12 cellular contexts compared by ENCODE assay signal in genomic region chr19:42154471-42155323, GRCh38. TPM values are rescaled to one million over a fixed set of nuclear protein-coding genes. Genes with fewer than 3 reads are reported as not detected.
A peak's percentile ranks its signal among the peaks of the same experiment; 100 is the strongest.
DNase-seq lines count a peak whose midpoint lies in the region; ATAC-seq and TF ChIP-seq lines count a peak whose summit lies in the region.
"Had no signal": no experiment of that assay in that cellular context is flagged by ENCODE, and none has a peak within 500 bp of the region (broad histone marks: within the 10 kb centered on the region; RNA-seq: fewer than 3 reads in every experiment).

No MANE protein-coding gene starts in this region.

- peak; percentile 29 for DNase-seq in NCI-H1436 (lab: John Stamatoyannopoulos, UW)
- no peak for DNase-seq in NCI-H1436 treated with DMSO at 0.1 percent for 48 hours (lab: John Stamatoyannopoulos, UW)
- DNase-seq in H7, result peak; percentile 60
- peak; percentile 43 to 65 for DNase-seq in SHP77 (lab: John Stamatoyannopoulos, UW)
- DNase-seq in naive thymus-derived CD4-positive, alpha-beta T cell, result no peak
- no peak for DNase-seq in stimulated activated naive CD4-positive, alpha-beta T cell treated with Interleukin-2 at 50 U/mL for 16 hours (lab: John Stamatoyannopoulos, UW)
- no peak for DNase-seq in right lobe of liver
- DNase-seq: aorta, mammary epithelial cell had no signal

- 49% methylated on average over 13 of the region's 15 CpGs for WGBS in right lobe of liver (ENCODE audit: insufficient coverage, low coverage, low lambda C conversion rate, missing lambda C conversion rate)

- H3K36me3 Mint-ChIP-seq in naive thymus-derived CD4-positive, alpha-beta T cell, result peaks cover 0 to 32% (median 7%) of the 10 kb centered on the region in 5 donors

- intact Hi-C loops in naive thymus-derived CD4-positive, alpha-beta T cell (cut with micrococcal nuclease), result no loop called here
- intact Hi-C loops in right lobe of liver (cut with DNase I), result no loop called here

- CTCF ChIA-PET in naive thymus-derived CD4-positive, alpha-beta T cell (lab: Charles Lee), result interaction anchor here (1.3 kb wide), 1 partner anchor 44 kb away, joined by 4 read pairs; no protein-coding TSS in a partner anchor

- H3K4me3 ChIP-seq in H7 (ENCODE audit: insufficient read depth, low read depth, low read length) (no peak overlapping the region), right lobe of liver (no peak overlapping the region)
- H3K4me3 ChIP-seq in naive thymus-derived CD4-positive, alpha-beta T cell (ENCODE audit: low read length), result no peak overlapping the region
- H3K4me3 ChIP-seq: right atrium auricular region had no signal

- peaks cover 3 to 17% of the 10 kb centered on the region in 2 donors for H3K4me1 ChIP-seq in naive thymus-derived CD4-positive, alpha-beta T cell (ENCODE audit: control insufficient read depth in 2 of 2, insufficient read depth in 2 of 2, low read length in 2 of 2)
- H3K4me1 ChIP-seq in right lobe of liver, result peaks cover 0 to 14% (median 7%) of the 10 kb centered on the region in 4 donors
- H3K4me1 ChIP-seq: right atrium auricular region had no signal

- POLR2A ChIA-PET in naive thymus-derived CD4-positive, alpha-beta T cell (lab: Charles Lee), result no interaction called here

- H3K9me3 ChIP-seq in naive thymus-derived CD4-positive, alpha-beta T cell (ENCODE audit: control insufficient read depth in 2 of 3, low read length in 3 of 3), result no peaks in the 10 kb centered on the region
- H3K9me3 ChIP-seq in right lobe of liver, result no peaks in the 10 kb centered on the region
- H3K9me3 ChIP-seq: right atrium auricular region had no signal

- no peaks in the 10 kb centered on the region for H3K36me3 ChIP-seq in H7 (replicated peaks; ENCODE audit: control insufficient read depth, insufficient read depth, low read length)
- peaks cover 0 to 4% (median 3%) of the 10 kb centered on the region in 3 experiments for H3K36me3 ChIP-seq in naive thymus-derived CD4-positive, alpha-beta T cell (ENCODE audit: control insufficient read depth in 2 of 3, insufficient read depth in 3 of 3, low read length in 3 of 3)
- H3K36me3 ChIP-seq in right lobe of liver, result no peaks in the 10 kb centered on the region
- H3K36me3 ChIP-seq: right atrium auricular region had no signal

- peaks cover 0 to 10% (median 0%) of the 10 kb centered on the region in 5 donors for H3K27me3 Mint-ChIP-seq in naive thymus-derived CD4-positive, alpha-beta T cell

- peaks cover 9% of the 10 kb centered on the region for H3K27me3 ChIP-seq in H7 (ENCODE audit: control insufficient read depth, insufficient read depth, low read length)
- H3K27me3 ChIP-seq in naive thymus-derived CD4-positive, alpha-beta T cell (ENCODE audit: control insufficient read depth in 2 of 2, insufficient read depth in 2 of 2, low read length in 2 of 2), result no peaks in the 10 kb centered on the region
- peaks cover 0 to 5% of the 10 kb centered on the region in 2 donors for H3K27me3 ChIP-seq in right lobe of liver

- peak overlapping the region in 5 of 9 donors; percentile 5 to 61 (median 37) for H3K27ac Mint-ChIP-seq in naive thymus-derived CD4-positive, alpha-beta T cell

- TF ChIP-seq CTCF in right lobe of liver (IDR thresholded peaks at IDR 0.05), result no peak

- peak overlapping the region in 9 of 10 donors; percentile 20 to 80 (median 44) for H3K4me3 Mint-ChIP-seq in naive thymus-derived CD4-positive, alpha-beta T cell

- TF ChIP-seq POLR2A in right lobe of liver (IDR thresholded peaks at IDR 0.05), result no peak

- H3K4me1 Mint-ChIP-seq in naive thymus-derived CD4-positive, alpha-beta T cell, result peaks cover 15 to 29% (median 22%) of the 10 kb centered on the region in 7 donors

- no peaks in the 10 kb centered on the region for H3K9me3 Mint-ChIP-seq in naive thymus-derived CD4-positive, alpha-beta T cell

- no peak overlapping the region for H3K27ac ChIP-seq in naive thymus-derived CD4-positive, alpha-beta T cell (ENCODE audit: low read depth, low read length)
- no peak overlapping the region for H3K27ac ChIP-seq in right lobe of liver
- H3K27ac ChIP-seq: right atrium auricular region had no signal

- ATAC-seq in naive thymus-derived CD4-positive, alpha-beta T cell, result peak; percentile 34
- ATAC-seq in GM21529 (IDR thresholded peaks at IDR 0.05; ENCODE audit: unreplicated experiment) (no peak), right lobe of liver (no peak)
- ATAC-seq: HCT116 had no signal

RNA-seq across cellular contexts. Expression of gene POU2F2, which starts 22.5 kb away (rescaled TPM):
- total RNA-seq in H7 (2014; rRNA removed; shearing (Covaris generic)), result 0.90 and 2.4 TPM in 2 replicates
- total RNA-seq in naive thymus-derived CD4-positive, alpha-beta T cell, result 10 to 100 TPM; 31.5 to 91.3 (median 73.4) TPM
- polyA plus RNA-seq in naive thymus-derived CD4-positive, alpha-beta T cell, result 1 to 10 TPM; 2.2 to 7.6 TPM
- 1 to 10 TPM in 3 of 6 experiments, under 1 TPM in 3; 0.18 to 3.0 (median 1.00) TPM for total RNA-seq in right lobe of liver

Comparison
In these comparisons a context has a peak if more than half of its experiments do, and no peak if none do; other contexts are left out.
1. DNase-seq: peak in NCI-H1436 (single experiment), H7 (single experiment) and SHP77 (2 of 2); none in NCI-H1436 treated with DMSO at 0.1 percent for 48 hours (single experiment), naive thymus-derived CD4-positive, alpha-beta T cell (0 of 9), stimulated activated naive CD4-positive, alpha-beta T cell treated with Interleukin-2 at 50 U/mL for 16 hours (single experiment) and right lobe of liver (0 of 3).